Comparison of ENCODE assay signal across 8 cellular contexts in the genomic region with DNA sequence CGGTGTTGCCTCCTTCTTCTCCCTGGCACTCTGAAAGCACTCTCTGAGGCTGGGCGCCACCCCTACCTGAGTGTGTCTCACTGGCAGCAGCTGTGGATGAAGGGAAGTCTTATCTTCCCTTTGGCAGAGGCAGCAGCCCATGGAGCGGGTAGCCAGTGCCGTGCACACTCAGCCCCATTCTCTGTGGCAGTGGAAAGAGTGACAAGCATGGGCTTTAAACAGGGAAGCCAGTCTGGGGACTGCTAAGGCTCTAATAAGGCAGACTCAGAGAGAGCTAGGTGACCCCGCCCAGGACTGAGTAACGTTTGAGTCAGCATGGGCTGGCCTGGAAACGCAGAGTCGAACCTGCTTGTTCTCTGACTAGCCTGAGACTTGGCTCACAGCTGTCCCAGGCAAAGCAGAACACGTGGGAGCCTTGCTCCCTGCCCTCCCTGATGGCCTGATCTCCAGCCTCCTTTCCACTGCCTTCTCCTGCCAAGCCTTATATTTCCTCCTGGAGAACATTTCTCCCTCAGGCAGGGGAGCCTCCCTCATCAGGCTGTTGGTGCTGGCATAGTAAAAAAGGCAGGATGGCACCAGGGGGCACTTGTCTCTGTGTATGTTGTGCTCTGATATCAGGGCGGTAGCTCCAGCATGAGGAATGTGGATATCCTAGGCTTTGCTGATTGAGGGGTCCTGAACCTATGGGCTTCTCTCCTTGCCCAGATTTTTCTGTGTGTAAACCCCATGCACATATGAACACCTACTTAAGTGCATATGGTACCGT.
A peak's percentile ranks its signal among the peaks of the same experiment; 100 is the strongest.
DNase-seq lines count a peak whose midpoint lies in the region; ATAC-seq, FAIRE-seq and TF ChIP-seq lines count a peak whose summit lies in the region.

No MANE protein-coding gene starts in this region.

- H3K36me3 ChIP-seq in small intestine (ENCODE audit: control insufficient read depth in 2 of 2, insufficient read depth in 2 of 2, low read length in 2 of 2) = no peaks in the 10 kb centered on the region

- no peak overlapping the region for H3K27ac Mint-ChIP-seq in activated CD4-positive, alpha-beta memory T cell treated with anti-CD3 and anti-CD28 coated beads for 36 hours
- H3K27ac Mint-ChIP-seq in mesothelial cell of epicardium = no peak overlapping the region

- H3K27ac ChIP-seq in small intestine (ENCODE audit: low read depth in 1 of 2, low read length in 1 of 2) = peak overlapping the region; percentile 73 to 89

- intact Hi-C loops in activated CD4-positive, alpha-beta memory T cell treated with anti-CD3 and anti-CD28 coated beads for 36 hours (cut with micrococcal nuclease) = no loop called here

- WGBS in small intestine, 3 donors = 17 to 38% (median 30%) methylated on average over 11 of the region's 11 CpGs

- peaks cover 8% of the 10 kb centered on the region for H3K4me1 Mint-ChIP-seq in activated CD4-positive, alpha-beta memory T cell treated with anti-CD3 and anti-CD28 coated beads for 36 hours (ENCODE audit: low read depth)
- H3K4me1 Mint-ChIP-seq in mesothelial cell of epicardium = no peaks in the 10 kb centered on the region

- CTCF ChIA-PET in activated CD4-positive, alpha-beta memory T cell treated with anti-CD3 and anti-CD28 coated beads for 36 hours (lab: Charles Lee) = interaction anchor here (0.6 to 2.7 kb wide), 5 partner anchors 29 to 310 kb away, joined by 3 to 14 read pairs (median 3); no protein-coding TSS in a partner anchor

- DNase-seq in activated CD4-positive, alpha-beta memory T cell treated with anti-CD3 and anti-CD28 coated beads for 36 hours = peak; percentile 81
- DNase-seq in fibroblast of villous mesenchyme (ENCODE audit: low read depth) (peak; percentile 81), small intestine (peak; percentile 96), NCI-H128 (lab: John Stamatoyannopoulos, UW; ENCODE audit: unreplicated experiment) (no peak), mesothelial cell of epicardium (ENCODE audit: low spot score in 2 of 2, unreplicated experiment in 2 of 2) (no peak), NCI-H187 treated with DMSO at 0.1 percent for 48 hours (lab: John Stamatoyannopoulos, UW) (no peak)

- TF ChIP-seq CTCF in fibroblast of villous mesenchyme (IDR thresholded peaks at IDR 0.05; ENCODE audit: insufficient read depth, low read depth, low read length) (no peak), mesothelial cell of epicardium (IDR thresholded peaks at IDR 0.05; ENCODE audit: unreplicated experiment) (no peak)

- POLR2A ChIA-PET in activated CD4-positive, alpha-beta memory T cell treated with anti-CD3 and anti-CD28 coated beads for 36 hours (lab: Charles Lee) = no interaction called here

- H3K4me3 ChIP-seq in fibroblast of villous mesenchyme (ENCODE audit: low read depth, low read length) = no peak overlapping the region
- no peak overlapping the region for H3K4me3 ChIP-seq in small intestine (ENCODE audit: low read depth in 1 of 2, low read length in 2 of 2)

- no peak for FAIRE-seq in small intestine (lab: Jason Lieb, UNC)

- peaks cover 25% of the 10 kb centered on the region for H3K27me3 Mint-ChIP-seq in activated CD4-positive, alpha-beta memory T cell treated with anti-CD3 and anti-CD28 coated beads for 36 hours
- H3K27me3 Mint-ChIP-seq in mesothelial cell of epicardium (ENCODE audit: low read depth) = peaks cover 22% of the 10 kb centered on the region

- no peaks in the 10 kb centered on the region for H3K36me3 Mint-ChIP-seq in activated CD4-positive, alpha-beta memory T cell treated with anti-CD3 and anti-CD28 coated beads for 36 hours
- H3K36me3 Mint-ChIP-seq in mesothelial cell of epicardium = no peaks in the 10 kb centered on the region

- no peak overlapping the region for H3K4me3 Mint-ChIP-seq in activated CD4-positive, alpha-beta memory T cell treated with anti-CD3 and anti-CD28 coated beads for 36 hours
- no peak overlapping the region for H3K4me3 Mint-ChIP-seq in mesothelial cell of epicardium

- H3K4me1 ChIP-seq in small intestine (ENCODE audit: control insufficient read depth in 2 of 2, insufficient read depth in 1 of 2, low read depth in 1 of 2, low read length in 1 of 2) = no peaks in the 10 kb centered on the region

- no peaks in the 10 kb centered on the region for H3K9me3 ChIP-seq in small intestine (ENCODE audit: control insufficient read depth, low read depth)

- ATAC-seq in GM18511 (IDR thresholded peaks at IDR 0.05; ENCODE audit: unreplicated experiment) (peak; percentile 91), HG02981 (IDR thresholded peaks at IDR 0.05; ENCODE audit: unreplicated experiment) (peak; percentile 47)

- H3K27me3 ChIP-seq in small intestine (ENCODE audit: control insufficient read depth in 2 of 2, insufficient read depth in 2 of 2, low read length in 2 of 2) = no peaks in the 10 kb centered on the region

- H3K9me3 Mint-ChIP-seq in activated CD4-positive, alpha-beta memory T cell treated with anti-CD3 and anti-CD28 coated beads for 36 hours = no peaks in the 10 kb centered on the region
- no peaks in the 10 kb centered on the region for H3K9me3 Mint-ChIP-seq in mesothelial cell of epicardium

Comparison
In these comparisons a context has a peak if more than half of its experiments do, and no peak if none do; other contexts are left out.
1. DNase-seq: peak in activated CD4-positive, alpha-beta memory T cell treated with anti-CD3 and anti-CD28 coated beads for 36 hours (single experiment), fibroblast of villous mesenchyme (single experiment) and small intestine (single experiment); none in NCI-H128 (single experiment), mesothelial cell of epicardium (0 of 2) and NCI-H187 treated with DMSO at 0.1 percent for 48 hours (single experiment).